Comparison of ENCODE assay signal across 1 cellular context in genomic region chr6:147117580-147117979, GRCh38.
TF ChIP-seq lines count a peak whose summit lies in the region.

No MANE protein-coding gene starts in this region.

TF ChIP-seq in K562, 482 proteins besides CTCF, POLR2A, EP300 and RAD21 (continued from another document):
- TF ChIP-seq, protein P1, sequence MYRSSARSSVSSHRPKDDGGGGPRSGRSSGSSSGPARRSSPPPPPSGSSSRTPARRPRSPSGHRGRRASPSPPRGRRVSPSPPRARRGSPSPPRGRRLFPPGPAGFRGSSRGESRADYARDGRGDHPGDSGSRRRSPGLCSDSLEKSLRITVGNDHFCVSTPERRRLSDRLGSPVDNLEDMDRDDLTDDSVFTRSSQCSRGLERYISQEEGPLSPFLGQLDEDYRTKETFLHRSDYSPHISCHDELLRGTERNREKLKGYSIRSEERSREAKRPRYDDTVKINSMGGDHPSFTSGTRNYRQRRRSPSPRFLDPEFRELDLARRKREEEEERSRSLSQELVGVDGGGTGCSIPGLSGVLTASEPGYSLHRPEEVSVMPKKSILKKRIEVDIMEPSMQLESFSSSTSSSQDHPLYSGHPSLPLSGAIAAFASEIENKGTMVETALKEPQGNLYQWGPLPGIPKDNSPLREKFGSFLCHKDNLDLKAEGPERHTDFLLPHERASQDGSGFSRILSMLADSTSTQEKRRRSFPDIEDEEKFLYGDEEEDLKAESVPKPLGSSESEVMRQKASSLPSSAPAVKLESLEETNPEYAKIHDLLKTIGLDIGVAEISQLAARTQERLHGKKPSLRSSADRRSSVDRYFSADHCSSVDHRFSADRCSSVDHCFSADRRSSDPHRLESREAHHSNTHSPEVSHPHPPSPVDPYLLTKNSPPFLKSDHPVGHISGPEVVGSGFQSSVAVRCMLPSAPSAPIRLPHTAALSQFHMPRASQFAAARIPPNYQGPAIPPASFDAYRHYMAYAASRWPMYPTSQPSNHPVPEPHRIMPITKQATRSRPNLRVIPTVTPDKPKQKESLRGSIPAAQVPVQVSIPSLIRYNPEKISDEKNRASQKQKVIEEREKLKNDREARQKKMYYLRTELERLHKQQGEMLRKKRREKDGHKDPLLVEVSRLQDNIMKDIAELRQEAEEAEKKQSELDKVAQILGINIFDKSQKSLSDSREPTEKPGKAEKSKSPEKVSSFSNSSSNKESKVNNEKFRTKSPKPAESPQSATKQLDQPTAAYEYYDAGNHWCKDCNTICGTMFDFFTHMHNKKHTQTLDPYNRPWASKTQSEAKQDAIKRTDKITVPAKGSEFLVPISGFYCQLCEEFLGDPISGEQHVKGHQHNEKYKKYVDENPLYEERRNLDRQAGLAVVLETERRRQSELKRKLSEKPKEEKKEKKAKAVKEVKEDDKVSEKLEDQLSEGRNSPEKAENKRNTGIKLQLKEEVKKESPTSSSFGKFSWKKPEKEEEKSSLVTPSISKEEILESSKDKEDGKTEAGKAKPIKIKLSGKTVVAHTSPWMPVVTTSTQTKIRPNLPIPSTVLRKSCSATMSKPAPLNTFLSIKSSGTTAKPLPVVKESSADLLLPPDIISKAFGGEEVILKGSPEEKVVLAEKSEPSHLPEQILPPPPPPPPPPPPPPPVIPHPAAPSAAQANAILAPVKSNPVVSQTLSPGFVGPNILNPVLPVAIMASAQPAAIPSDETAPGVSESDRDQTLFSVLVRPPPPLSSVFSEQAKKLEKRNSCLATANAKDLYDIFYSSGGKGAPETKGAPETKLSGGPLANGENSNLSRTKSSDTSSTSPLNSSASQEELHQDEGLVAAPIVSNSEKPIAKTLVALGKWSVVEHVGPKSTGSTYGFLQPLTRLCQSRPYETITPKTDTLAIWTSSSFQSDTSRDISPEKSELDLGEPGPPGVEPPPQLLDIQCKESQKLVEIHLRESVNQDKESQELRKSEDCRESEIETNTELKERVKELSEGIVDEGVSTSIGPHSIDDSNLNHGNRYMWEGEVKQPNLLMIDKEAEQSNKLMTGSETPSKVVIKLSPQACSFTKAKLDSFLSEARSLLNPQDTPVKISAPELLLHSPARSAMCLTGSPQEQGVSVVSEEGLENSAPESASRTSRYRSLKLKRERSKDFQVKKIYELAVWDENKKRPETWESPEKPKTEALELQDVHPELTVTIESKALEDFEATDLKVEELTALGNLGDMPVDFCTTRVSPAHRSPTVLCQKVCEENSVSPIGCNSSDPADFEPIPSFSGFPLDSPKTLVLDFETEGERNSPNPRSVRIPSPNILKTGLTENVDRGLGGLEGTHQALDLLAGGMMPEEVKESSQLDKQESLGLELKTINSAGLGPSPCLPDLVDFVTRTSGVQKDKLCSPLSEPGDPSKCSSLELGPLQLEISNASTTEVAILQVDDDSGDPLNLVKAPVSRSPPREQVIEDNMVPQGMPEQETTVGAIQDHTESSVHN (IDR thresholded peaks at IDR 0.05; ENCODE audit: borderline replicate concordance in 1 of 2, low read depth in 1 of 2) = no peak
- TF ChIP-seq SNRNP70 (optimal IDR thresholded peaks at IDR 0.05; ENCODE audit: low read depth, low read length) (no peak), THRAP3 (IDR thresholded peaks at IDR 0.05; ENCODE audit: borderline replicate concordance) (no peak), SFPQ (IDR thresholded peaks at IDR 0.05; ENCODE audit: low read depth, low read length) (no peak), TOE1 (IDR thresholded peaks at IDR 0.05; ENCODE audit: borderline replicate concordance) (no peak), TOE1 (CRISPR knock-in tag; IDR thresholded peaks at IDR 0.05; ENCODE audit: borderline replicate concordance, low read depth) (no peak), TAF9B (IDR thresholded peaks at IDR 0.05; ENCODE audit: partially characterized antibody) (no peak)
- TF ChIP-seq, protein P2, sequence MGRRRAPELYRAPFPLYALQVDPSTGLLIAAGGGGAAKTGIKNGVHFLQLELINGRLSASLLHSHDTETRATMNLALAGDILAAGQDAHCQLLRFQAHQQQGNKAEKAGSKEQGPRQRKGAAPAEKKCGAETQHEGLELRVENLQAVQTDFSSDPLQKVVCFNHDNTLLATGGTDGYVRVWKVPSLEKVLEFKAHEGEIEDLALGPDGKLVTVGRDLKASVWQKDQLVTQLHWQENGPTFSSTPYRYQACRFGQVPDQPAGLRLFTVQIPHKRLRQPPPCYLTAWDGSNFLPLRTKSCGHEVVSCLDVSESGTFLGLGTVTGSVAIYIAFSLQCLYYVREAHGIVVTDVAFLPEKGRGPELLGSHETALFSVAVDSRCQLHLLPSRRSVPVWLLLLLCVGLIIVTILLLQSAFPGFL (CRISPR knock-in tag; IDR thresholded peaks at IDR 0.05) = no peak
